7 cellular contexts compared by ENCODE assay signal in genomic region chr10:132023092-132023811, GRCh38. TPM values are rescaled to one million over a fixed set of nuclear protein-coding genes. Genes with fewer than 3 reads are reported as not detected.
DNase-seq lines count a peak whose midpoint lies in the region; ATAC-seq and TF ChIP-seq lines count a peak whose summit lies in the region.

No MANE protein-coding gene starts in this region.

- DNase-seq in GM13976 (ENCODE audit: low spot score) (peak; percentile 89), NOMO-1 treated with dmso at 0.1 percent for 144 hours (lab: John Stamatoyannopoulos, UW; ENCODE audit: unreplicated experiment) (peak; percentile 85), activated T-cell treated with anti-CD3 and anti-CD28 coated beads for 24 hours (ENCODE audit: low read depth) (peak; percentile 69), epidermal melanocyte (ENCODE audit: insufficient read length, low spot score) (peak; percentile 68), mucosa of gallbladder (ENCODE audit: low spot score) (peak; percentile 82)
- peak; percentile 54 to 55 for DNase-seq in stimulated activated CD8-positive, alpha-beta memory T cell treated with anti-CD3 and anti-CD28 coated beads, Interleukin-2, amount 100 ng/mL, for 1 hour (ENCODE audit: low read depth in 2 of 2)

- in situ Hi-C loops in GM13976 (cut with MboI; ENCODE audit: low sequenced_read_pairs, unreplicated experiment), result loop anchor here (5.0 kb wide), 1 partner anchor 136 kb away; no protein-coding TSS in a partner anchor

- peak; percentile 79 for ATAC-seq in HG03097 (IDR thresholded peaks at IDR 0.05; ENCODE audit: low FRiP score, unreplicated experiment)

- TF ChIP-seq CTCF in GM13976 (IDR thresholded peaks at IDR 0.05; ENCODE audit: borderline replicate concordance, control extremely low read depth, extremely low read depth, insufficient read depth, missing control alignments), result peak; percentile 93

RNA-seq across cellular contexts. Expression of gene BNIP3, which starts 41.5 kb away (rescaled TPM):
- total RNA-seq in mucosa of gallbladder, result 71.5 TPM

RNA-seq across cellular contexts. Expression of gene JAKMIP3, which starts 42.5 kb away (rescaled TPM):
- 1.1 TPM for total RNA-seq in mucosa of gallbladder

Comparison
In these comparisons a context has a peak if more than half of its experiments do, and no peak if none do; other contexts are left out.
1. Peak in every context shown above with its lines: DNase-seq and ATAC-seq.